9 cellular contexts compared by ENCODE assay signal in the genomic region with DNA sequence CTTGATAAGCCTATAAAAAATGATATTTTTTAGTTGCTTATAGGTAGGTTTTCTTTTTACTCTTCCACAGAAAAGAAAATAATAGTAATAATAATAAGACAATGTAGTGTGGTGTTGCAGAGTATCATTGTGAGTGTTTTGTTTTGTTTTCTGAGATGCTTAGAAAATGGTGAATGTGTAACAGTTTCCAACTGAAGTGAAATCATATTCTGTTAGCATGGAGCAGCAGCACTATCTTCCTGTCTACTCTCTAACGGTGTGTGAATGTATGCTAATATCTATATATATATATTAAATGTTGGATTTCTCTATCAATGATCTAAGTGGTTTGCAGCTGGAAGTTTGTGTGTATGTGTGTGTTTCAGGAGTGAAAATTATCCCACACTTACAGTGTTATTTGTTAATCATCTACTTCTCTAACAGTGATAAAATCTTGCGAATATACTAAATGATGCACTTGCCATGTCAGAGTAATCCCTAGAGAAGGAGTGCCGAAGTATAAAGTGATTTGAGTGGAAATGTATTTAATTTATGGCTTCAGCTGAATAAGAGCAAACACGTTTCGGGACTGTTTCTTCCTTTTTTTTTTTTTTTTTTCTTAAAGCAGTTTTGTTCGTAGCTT. TPM values are rescaled to one million over a fixed set of nuclear protein-coding genes. Genes with fewer than 3 reads are reported as not detected.
A peak's percentile ranks its signal among the peaks of the same experiment; 100 is the strongest.
DNase-seq lines count a peak whose midpoint lies in the region; ATAC-seq, FAIRE-seq and TF ChIP-seq lines count a peak whose summit lies in the region.
"Had no signal": no experiment of that assay in that cellular context is flagged by ENCODE, and none has a peak within 500 bp of the region (broad histone marks: within the 10 kb centered on the region; RNA-seq: fewer than 3 reads in every experiment).

No MANE protein-coding gene starts in this region.

- no peak overlapping the region for H3K23ac ChIP-seq in neuronal stem cell (ENCODE audit: low read depth, low read length, poor library complexity)

- intact Hi-C loops in Calu3 (cut with micrococcal nuclease; ENCODE audit: unreplicated experiment), result loop anchor here (2.0 to 10.0 kb wide), 4 partner anchors 47 to 157 kb away; a partner anchor contains a TSS
- intact Hi-C loops in posterior vena cava (cut with DNase I), result no loop called here

- peak overlapping the region; percentile 79 for H3K27ac Mint-ChIP-seq in Calu3 (ENCODE audit: unreplicated experiment)

- no peak for ATAC-seq in HG03039 (IDR thresholded peaks at IDR 0.05; ENCODE audit: unreplicated experiment)

- H3K4me2 ChIP-seq in Loucy (ENCODE audit: low read depth, low read length, poor library complexity, severe bottlenecking) (peak overlapping the region; percentile 87), neuronal stem cell (ENCODE audit: insufficient read depth, low read length, poor library complexity, severe bottlenecking) (no peak overlapping the region)

- TF ChIP-seq CTCF in Calu3 (IDR thresholded peaks at IDR 0.05; ENCODE audit: unreplicated experiment), result no peak
- no peak for TF ChIP-seq CTCF in Loucy (conservative IDR thresholded peaks at IDR 0.05; ENCODE audit: low read length)

- H2BK120ac ChIP-seq in neuronal stem cell (ENCODE audit: low read depth, low read length), result no peak overlapping the region

- H2BK15ac ChIP-seq in neuronal stem cell (ENCODE audit: low read length), result no peak overlapping the region

- H4K20me1 ChIP-seq in Loucy (ENCODE audit: insufficient read depth, low read length, poor library complexity, severe bottlenecking), result no peaks in the 10 kb centered on the region

- no peak overlapping the region for H3K27ac ChIP-seq in neuronal stem cell (replicated peaks; ENCODE audit: low read length)

- H3K9me3 ChIP-seq in Loucy (ENCODE audit: insufficient read depth, low read depth, low read length) (peaks cover under 1% of the 10 kb centered on the region; the same call in 1 of the 2 replicates), neuronal stem cell (replicated peaks in 1 of 2; ENCODE audit: control insufficient read depth in 2 of 2, insufficient read depth in 1 of 2, low read depth in 1 of 2, low read length in 2 of 2) (no peaks in the 10 kb centered on the region)

- peaks cover 68% of the 10 kb centered on the region for H3K4me1 ChIP-seq in Loucy (ENCODE audit: insufficient read depth, low read length, poor library complexity, severe bottlenecking)
- H3K4me1 ChIP-seq in neuronal stem cell (ENCODE audit: control insufficient read depth in 2 of 2, insufficient read depth in 1 of 2, low read depth in 1 of 2, low read length in 2 of 2), result peaks cover 12 to 26% of the 10 kb centered on the region in 2 donors

- DNase-seq in Calu3 (no peak), cerebellar cortex (ENCODE audit: low spot score) (peak; percentile 50), neuronal stem cell (ENCODE audit: low spot score) (no peak), HTR-8/SVneo (ENCODE audit: insufficient read length, low spot score) (no peak), posterior vena cava (ENCODE audit: low spot score) (no peak)
- no peak for DNase-seq in stimulated activated CD4-positive, alpha-beta T cell treated with anti-CD3 and anti-CD28 coated beads, Interleukin-2, amount 100 ng/mL, for 24 hours

- no peak overlapping the region for H4K8ac ChIP-seq in neuronal stem cell (ENCODE audit: low read depth, low read length)

- H3K4me3 ChIP-seq in Loucy (ENCODE audit: low read length, poor library complexity, severe bottlenecking) (peak overlapping the region; percentile 94), neuronal stem cell (ENCODE audit: low read length in 2 of 2) (no peak overlapping the region)
- H3K4me3 ChIP-seq: lung had no signal

- H3K79me1 ChIP-seq in neuronal stem cell (ENCODE audit: low read depth, low read length), result no peaks in the 10 kb centered on the region

- H3K4ac ChIP-seq in neuronal stem cell (ENCODE audit: low read length), result no peak overlapping the region

- no TSS peak for BruUV-seq in Calu3 (replicated peaks; lab: Mats Ljungman, UMichigan)

- H3F3A ChIP-seq in Loucy (ENCODE audit: low read depth), result no peaks in the 10 kb centered on the region

- no peaks in the 10 kb centered on the region for H3K27me3 Mint-ChIP-seq in Calu3 (ENCODE audit: unreplicated experiment)

- H3K18ac ChIP-seq in neuronal stem cell (ENCODE audit: low read length), result no peak overlapping the region

- peak overlapping the region; percentile 68; the same call in 1 of the 2 replicates for H2AFZ ChIP-seq in Loucy (ENCODE audit: low read length)
- H2AFZ ChIP-seq in neuronal stem cell (ENCODE audit: low read length), result peak overlapping the region; percentile 89

- FAIRE-seq in HTR-8/SVneo (lab: Jason Lieb, UNC), result no peak

- CTCF ChIA-PET in Calu3 (lab: Charles Lee), result interaction anchor here (0.7 to 1.4 kb wide), 7 partner anchors 128 to 163 kb away, joined by 3 to 7 read pairs (median 4); no protein-coding TSS in a partner anchor

- H3K4me3 Mint-ChIP-seq in Calu3 (ENCODE audit: low read depth, unreplicated experiment), result peak overlapping the region; percentile 62

- no peak overlapping the region for H3K14ac ChIP-seq in neuronal stem cell (ENCODE audit: low read length)

- no peaks in the 10 kb centered on the region for H3K27me3 ChIP-seq in Loucy (ENCODE audit: insufficient read depth, low read length, poor library complexity, severe bottlenecking)
- H3K27me3 ChIP-seq in neuronal stem cell (ENCODE audit: control insufficient read depth in 3 of 3, insufficient read depth in 3 of 3, low read depth in 1 of 3, low read length in 3 of 3), result no peaks in the 10 kb centered on the region

- no peaks in the 10 kb centered on the region for H3K36me3 ChIP-seq in Loucy (ENCODE audit: insufficient read depth, low read length)
- no peaks in the 10 kb centered on the region for H3K36me3 ChIP-seq in neuronal stem cell (replicated peaks in 1 of 2; ENCODE audit: control insufficient read depth in 2 of 2, insufficient read depth in 2 of 2, low read length in 2 of 2)

- peaks cover 17% of the 10 kb centered on the region for H3K36me3 Mint-ChIP-seq in Calu3 (ENCODE audit: insufficient read depth, unreplicated experiment)

- no peak overlapping the region for H2BK12ac ChIP-seq in neuronal stem cell (ENCODE audit: low read length)

- H3K9ac ChIP-seq in Loucy (ENCODE audit: low read depth, low read length, poor library complexity, severe bottlenecking) (peak overlapping the region; percentile 97), neuronal stem cell (ENCODE audit: low read depth, low read length, poor library complexity) (no peak overlapping the region)

- peaks cover 42% of the 10 kb centered on the region for H3K79me2 ChIP-seq in Loucy (ENCODE audit: insufficient read depth, low read length)

- H3K9me2 ChIP-seq in Loucy (replicated peaks; ENCODE audit: low read depth, low read length), result no peaks in the 10 kb centered on the region

- no peak overlapping the region for H2BK5ac ChIP-seq in neuronal stem cell (ENCODE audit: low read length)

- H3K4me1 Mint-ChIP-seq in Calu3 (ENCODE audit: low read depth, unreplicated experiment), result peaks cover 46% of the 10 kb centered on the region

- no peak overlapping the region for H2AK5ac ChIP-seq in neuronal stem cell (ENCODE audit: low read depth, low read length)

- no peaks in the 10 kb centered on the region for H3K9me3 Mint-ChIP-seq in Calu3 (ENCODE audit: low read depth, unreplicated experiment)

- WGBS in neuronal stem cell (ENCODE audit: extremely low coverage in 2 of 2, insufficient read length in 2 of 2, insufficient replicate concordance in 1 of 2), 2 donors, result no CpG with 5 or more reads among the region's 6 CpGs

- H4K91ac ChIP-seq in neuronal stem cell (ENCODE audit: low read depth, low read length, poor library complexity), result no peak overlapping the region

RNA-seq across cellular contexts. Expression of a gene that starts 0.4 kb away (rescaled TPM):
- 1.7 and 1.8 TPM in 2 replicates for total RNA-seq in Calu3 (2022)
- polyA plus RNA-seq in neuronal stem cell (2013, experiment 1 of 2), result 2.6 TPM
- 2.7 TPM for polyA plus RNA-seq in neuronal stem cell (2013, experiment 2 of 2)
- under 1 TPM; 0.51 to 0.71 TPM for total RNA-seq in posterior vena cava
